8 cellular contexts compared by ENCODE assay signal in genomic region chr5:172106511-172107356, GRCh38.
DNase-seq lines count a peak whose midpoint lies in the region; ATAC-seq and TF ChIP-seq lines count a peak whose summit lies in the region.

No MANE protein-coding gene starts in this region.

- H3K27ac ChIP-seq in mesenchymal stem cell (ENCODE audit: low read length, poor library complexity, severe bottlenecking): peak overlapping the region; percentile 78

- peak overlapping the region; percentile 27 for H2BK120ac ChIP-seq in mesenchymal stem cell (ENCODE audit: low read depth, low read length)

- H3K23ac ChIP-seq in mesenchymal stem cell (ENCODE audit: low read length in 2 of 2): no peak overlapping the region

- no peak overlapping the region for H3K4me3 ChIP-seq in GM12865 (ENCODE audit: low read depth, low read length)
- H3K4me3 ChIP-seq in mesenchymal stem cell (ENCODE audit: insufficient read depth in 1 of 2, low read depth in 1 of 2, low read length in 2 of 2): peak overlapping the region in 1 of 2 experiments; percentile 60

- no peak overlapping the region for H3K14ac ChIP-seq in mesenchymal stem cell (ENCODE audit: low read length in 2 of 2)

- H3K36me3 ChIP-seq in mesenchymal stem cell (ENCODE audit: control insufficient read depth in 1 of 2, insufficient read depth in 2 of 2, low read depth in 1 of 2, low read length in 2 of 2): peaks cover 34 to 45% of the 10 kb centered on the region in 2 experiments

- H2BK5ac ChIP-seq in mesenchymal stem cell (ENCODE audit: low read depth, low read length, poor library complexity, severe bottlenecking): no peak overlapping the region

- peak overlapping the region; percentile 59 for H4K8ac ChIP-seq in mesenchymal stem cell (ENCODE audit: low read length)

- H3K18ac ChIP-seq in mesenchymal stem cell (ENCODE audit: low read depth in 1 of 2, low read length in 2 of 2): peak overlapping the region; percentile 40 to 57

- ATAC-seq in HG02571 (IDR thresholded peaks at IDR 0.05; ENCODE audit: unreplicated experiment) (no peak), HG03520 (IDR thresholded peaks at IDR 0.05; ENCODE audit: unreplicated experiment) (no peak)

- peak overlapping the region; percentile 93 for H2AK5ac ChIP-seq in mesenchymal stem cell (ENCODE audit: low read length, severe bottlenecking)

- H3K9me3 ChIP-seq in mesenchymal stem cell (ENCODE audit: control insufficient read depth, low read length): no peaks in the 10 kb centered on the region

- peak overlapping the region; percentile 29 for H3K4me2 ChIP-seq in mesenchymal stem cell (ENCODE audit: low read length, poor library complexity, severe bottlenecking)

- TF ChIP-seq CTCF in GM12865 (IDR thresholded peaks at IDR 0.05; ENCODE audit: insufficient read depth, low read depth, low read length, missing control alignments): peak; percentile 94

- peaks cover 17% of the 10 kb centered on the region for H3K79me1 ChIP-seq in mesenchymal stem cell (replicated peaks; ENCODE audit: low read length, poor library complexity, severe bottlenecking)

- peaks cover 50% of the 10 kb centered on the region for H3K4me1 ChIP-seq in mesenchymal stem cell (ENCODE audit: control insufficient read depth, insufficient read depth, low read depth, low read length)

- H2BK12ac ChIP-seq in mesenchymal stem cell (ENCODE audit: low read length in 2 of 2): peak overlapping the region; percentile 59 to 82

- no peak overlapping the region for H2AFZ ChIP-seq in mesenchymal stem cell (ENCODE audit: low read depth, low read length)

- peak overlapping the region; percentile 78 for H2BK15ac ChIP-seq in mesenchymal stem cell (ENCODE audit: low read depth, poor library complexity, severe bottlenecking)

- peak overlapping the region; percentile 13 to 68 for H3K4ac ChIP-seq in mesenchymal stem cell (ENCODE audit: low read depth in 1 of 2, low read length in 2 of 2)

- H3K27me3 ChIP-seq in mesenchymal stem cell (ENCODE audit: control insufficient read depth in 1 of 2, insufficient read depth in 1 of 2, low read length in 2 of 2): no peaks in the 10 kb centered on the region

- DNase-seq in GM12865 (ENCODE audit: low read depth) (peak; percentile 48), NCI-H1694 treated with DMSO at 0.1 percent for 48 hours (lab: John Stamatoyannopoulos, UW) (peak; percentile 22), mesenchymal stem cell (peak; percentile 49)
- DNase-seq in activated CD4-positive, alpha-beta T cell treated with anti-CD3 and anti-CD28 coated beads, Interleukin-2, amount 50 U/mL, for 4 hours: peak; percentile 67
- DNase-seq in effector CD4-positive, alpha-beta T cell: peak; percentile 63
- peak; percentile 51 to 61 (median 56) for DNase-seq in stimulated activated CD4-positive, alpha-beta T cell treated with anti-CD3 and anti-CD28 coated beads, TNF-alpha, amount 100 ng/mL, for 4 hours (ENCODE audit: low read depth in 3 of 3)

- H3K9ac ChIP-seq in mesenchymal stem cell (ENCODE audit: low read length): peak overlapping the region; percentile 82

- whole genome bisulfite sequencing in mesenchymal stem cell: 36% methylated on average over 39 of the region's 39 CpGs

- peak overlapping the region; percentile 89 for H4K91ac ChIP-seq in mesenchymal stem cell (ENCODE audit: low read length)
